ENCODE assay signal across 9 cellular contexts in genomic region chr10:86795353-86795752, GRCh38. TPM values are rescaled to one million over a fixed set of nuclear protein-coding genes. Genes with fewer than 3 reads are reported as not detected.
DNase-seq lines count a peak whose midpoint lies in the region; ATAC-seq and TF ChIP-seq lines count a peak whose summit lies in the region.
"Had no signal": no experiment of that assay in that cellular context is flagged by ENCODE, and none has a peak within 500 bp of the region (broad histone marks: within the 10 kb centered on the region; RNA-seq: fewer than 3 reads in every experiment).

No MANE protein-coding gene starts in this region.

- in situ Hi-C loops in transverse colon (cut with MboI; ENCODE audit: low pct_ligation_motif_present in 1 of 4, low pct_unique_long_range_greater_than_20kb in 1 of 4, low sequenced_read_pairs in 3 of 4), result no loop called here

- peaks cover 5% of the 10 kb centered on the region for H3K4me1 ChIP-seq in hepatocyte (ENCODE audit: insufficient read depth)
- peaks cover 5 to 61% (median 32%) of the 10 kb centered on the region in 4 donors for H3K4me1 ChIP-seq in transverse colon

- H3K79me2 ChIP-seq in hepatocyte, result peaks cover 88% of the 10 kb centered on the region

- H3K36me3 Mint-ChIP-seq in natural killer cell treated with Interleukin-12 subunit alpha and Interleukin-12 subunit beta and Interleukin-15 and Interleukin-18, amount 100 ng/mL, for 72 hours, result no peaks in the 10 kb centered on the region

- H3K27ac ChIP-seq in hepatocyte (peak overlapping the region; percentile 28), transverse colon (peak overlapping the region; percentile 18 to 59 (median 36))

- no peaks in the 10 kb centered on the region for H3K9me3 Mint-ChIP-seq in natural killer cell treated with Interleukin-12 subunit alpha and Interleukin-12 subunit beta and Interleukin-15 and Interleukin-18, amount 100 ng/mL, for 72 hours

- H3K9me3 ChIP-seq in hepatocyte (ENCODE audit: low read depth) (no peaks in the 10 kb centered on the region), transverse colon (no peaks in the 10 kb centered on the region)

- no peak for ATAC-seq in natural killer cell treated with Interleukin-12 subunit alpha and Interleukin-12 subunit beta and Interleukin-15 and Interleukin-18, amount 100 ng/mL, for 72 hours

- no peak for TF ChIP-seq EP300 in transverse colon (IDR thresholded peaks at IDR 0.05; ENCODE audit: low read depth)

- TF ChIP-seq POLR2A in transverse colon (IDR thresholded peaks at IDR 0.05), result no peak

- no peak overlapping the region for H3K4me3 ChIP-seq in hepatocyte
- H3K4me3 ChIP-seq in transverse colon, result no peak overlapping the region

- 14% methylated on average over 3 of the region's 3 CpGs for WGBS in hepatocyte (ENCODE audit: low lambda C conversion rate, missing lambda C conversion rate)
- WGBS in transverse colon (ENCODE audit: low coverage in 1 of 2), 2 donors, result 45 to 61% methylated on average over 3 of the region's 3 CpGs

- H3K27me3 Mint-ChIP-seq in natural killer cell treated with Interleukin-12 subunit alpha and Interleukin-12 subunit beta and Interleukin-15 and Interleukin-18, amount 100 ng/mL, for 72 hours, result no peaks in the 10 kb centered on the region

- H3K27me3 ChIP-seq in hepatocyte, result no peaks in the 10 kb centered on the region
- no peaks in the 10 kb centered on the region for H3K27me3 ChIP-seq in transverse colon

- H3K27ac Mint-ChIP-seq in natural killer cell treated with Interleukin-12 subunit alpha and Interleukin-12 subunit beta and Interleukin-15 and Interleukin-18, amount 100 ng/mL, for 72 hours, result no peak overlapping the region

- H3K4me2 ChIP-seq in hepatocyte, result no peak overlapping the region

- intact Hi-C loops in transverse colon (cut with DNase I; ENCODE audit: low total_unique reads), result no loop called here

- no peaks in the 10 kb centered on the region for H3K9me2 ChIP-seq in hepatocyte (replicated peaks; ENCODE audit: insufficient read depth)

- peaks cover 24% of the 10 kb centered on the region for H4K20me1 ChIP-seq in hepatocyte (ENCODE audit: insufficient read depth, poor library complexity, severe bottlenecking)

- no peak overlapping the region for H2AFZ ChIP-seq in hepatocyte

- no peak overlapping the region for H3K4me3 Mint-ChIP-seq in natural killer cell treated with Interleukin-12 subunit alpha and Interleukin-12 subunit beta and Interleukin-15 and Interleukin-18, amount 100 ng/mL, for 72 hours

- no peaks in the 10 kb centered on the region for H3K36me3 ChIP-seq in hepatocyte (replicated peaks; ENCODE audit: insufficient read depth, low read depth)
- no peaks in the 10 kb centered on the region for H3K36me3 ChIP-seq in transverse colon

- peak; percentile 28 for DNase-seq in NCI-H1105 treated with DMSO at 0.1 percent for 48 hours (lab: John Stamatoyannopoulos, UW)
- no peak for DNase-seq in NCI-H1105 (lab: John Stamatoyannopoulos, UW)
- peak; percentile 12 to 60 for DNase-seq in SW 1271 (lab: John Stamatoyannopoulos, UW)
- DNase-seq in hepatocyte (ENCODE audit: low spot score), result peak; percentile 41
- DNase-seq in transverse colon, result no peak
- no peak for DNase-seq in SIG-M5 (lab: John Stamatoyannopoulos, UW)
- DNase-seq in NCI-H748 treated with DMSO at 0.1 percent for 48 hours (lab: John Stamatoyannopoulos, UW), result no peak
- DNase-seq in natural killer cell treated with Interleukin-12 subunit alpha and Interleukin-12 subunit beta and Interleukin-15 and Interleukin-18, amount 100 ng/mL, for 72 hours (ENCODE audit: low spot score), result no peak
- DNase-seq: kidney had no signal

- TF ChIP-seq CTCF in hepatocyte (IDR thresholded peaks at IDR 0.05; ENCODE audit: poor library complexity) (no peak), transverse colon (IDR thresholded peaks at IDR 0.05) (no peak)

- H3K4me1 Mint-ChIP-seq in natural killer cell treated with Interleukin-12 subunit alpha and Interleukin-12 subunit beta and Interleukin-15 and Interleukin-18, amount 100 ng/mL, for 72 hours (ENCODE audit: low read depth in 2 of 2), result peaks cover 4 to 12% of the 10 kb centered on the region in 2 donors

RNA-seq across cellular contexts. Expression of gene BMPR1A, which starts 38.9 kb away (rescaled TPM):
- total RNA-seq in hepatocyte, result 58.0 and 58.7 TPM in 2 replicates
- 13.9 and 25.1 TPM in 2 replicates for polyA plus RNA-seq in hepatocyte
- total RNA-seq in transverse colon, result 10 to 100 TPM; 29.3 to 45.2 (median 38.0) TPM
- 10 to 100 TPM in 1 of 2 donors, 1 to 10 TPM in 1; 8.2 to 11.5 TPM for total RNA-seq in natural killer cell treated with Interleukin-12 subunit alpha and Interleukin-12 subunit beta and Interleukin-15 and Interleukin-18, amount 100 ng/mL, for 72 hours

Comparison
In these comparisons a context has a peak if more than half of its experiments do, and no peak if none do; other contexts are left out.
1. DNase-seq: peak in NCI-H1105 treated with DMSO at 0.1 percent for 48 hours (single experiment), SW 1271 (2 of 2) and hepatocyte (single experiment); none in NCI-H1105 (single experiment), transverse colon (single experiment), SIG-M5 (single experiment), NCI-H748 treated with DMSO at 0.1 percent for 48 hours (single experiment) and natural killer cell treated with Interleukin-12 subunit alpha and Interleukin-12 subunit beta and Interleukin-15 and Interleukin-18, amount 100 ng/mL, for 72 hours (single experiment).